In the genomic region with DNA sequence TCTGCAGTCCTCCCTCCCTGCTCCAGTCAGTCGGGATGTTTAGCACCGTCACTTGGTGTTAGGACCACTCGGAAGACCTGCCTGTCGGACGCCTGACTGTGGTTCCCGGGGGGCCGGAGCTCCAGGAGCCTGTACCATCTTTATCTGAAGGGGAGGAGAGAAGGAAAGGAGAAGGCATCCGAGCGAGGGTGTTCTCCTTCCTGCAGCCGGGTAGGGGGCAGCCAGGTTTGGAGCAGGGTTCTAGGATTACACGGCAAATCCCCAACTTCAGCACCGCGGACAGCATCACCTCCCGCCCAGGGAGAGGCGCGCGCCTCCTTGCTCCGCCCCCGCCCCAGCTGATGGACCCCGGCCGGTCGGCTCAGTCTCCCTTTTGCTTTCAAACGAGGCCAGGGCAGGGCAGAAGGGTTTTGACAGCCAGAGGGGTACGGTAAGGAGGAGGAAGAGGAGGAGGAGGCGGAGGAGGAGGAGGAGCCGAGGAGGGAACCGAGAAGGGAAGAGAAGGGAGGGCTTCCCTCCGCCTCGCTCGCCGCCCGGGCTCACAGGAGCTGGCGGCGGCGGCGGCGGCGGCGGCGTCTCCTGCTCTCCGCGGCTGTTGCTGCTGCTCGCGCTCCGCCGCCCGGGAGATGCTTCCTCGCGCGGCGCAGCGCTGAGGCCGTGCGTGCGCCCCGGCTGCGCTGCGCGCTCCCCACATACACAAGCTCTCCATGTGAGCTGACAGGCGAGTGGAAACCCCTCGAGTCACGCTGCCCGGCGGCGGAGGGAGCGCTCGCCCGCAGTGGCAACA, we compare ENCODE assay signal across 8 cellular contexts. TPM values are rescaled to one million over a fixed set of nuclear protein-coding genes. Genes with fewer than 3 reads are reported as not detected.
DNase-seq lines count a peak whose midpoint lies in the region; ATAC-seq and TF ChIP-seq lines count a peak whose summit lies in the region.

No MANE protein-coding gene starts in this region.

- no peaks in the 10 kb centered on the region for H3K79me2 ChIP-seq in osteoblast (ENCODE audit: insufficient read depth, low read length)

- ATAC-seq in GM19463 (IDR thresholded peaks at IDR 0.05; ENCODE audit: unreplicated experiment): peak; percentile 49
- ATAC-seq in activated naive CD8-positive, alpha-beta T cell treated with anti-CD3 and anti-CD28 coated beads, Interleukin-2, amount 50 U/mL, for 24 hours: peak; percentile 33
- no peak for ATAC-seq in GM21723 (IDR thresholded peaks at IDR 0.05; ENCODE audit: unreplicated experiment)
- ATAC-seq in HG03378 (IDR thresholded peaks at IDR 0.05; ENCODE audit: unreplicated experiment): no peak

- peaks cover 9% of the 10 kb centered on the region for H3K4me1 Mint-ChIP-seq in activated naive CD8-positive, alpha-beta T cell treated with anti-CD3 and anti-CD28 coated beads, Interleukin-2, amount 50 U/mL, for 24 hours

- H3K9me3 Mint-ChIP-seq in activated naive CD8-positive, alpha-beta T cell treated with anti-CD3 and anti-CD28 coated beads, Interleukin-2, amount 50 U/mL, for 24 hours: no peaks in the 10 kb centered on the region

- H3K4me1 ChIP-seq in cardiac muscle cell (ENCODE audit: low read depth) (peaks cover 3% of the 10 kb centered on the region), osteoblast (ENCODE audit: insufficient read depth, low read length) (no peaks in the 10 kb centered on the region)

- H2AFZ ChIP-seq in osteoblast (ENCODE audit: low read length): peak overlapping the region; percentile 51

- no peaks in the 10 kb centered on the region for H3K36me3 ChIP-seq in cardiac muscle cell
- no peaks in the 10 kb centered on the region for H3K36me3 ChIP-seq in osteoblast (ENCODE audit: insufficient read depth, low read length)

- no peak overlapping the region for H3K27ac Mint-ChIP-seq in activated naive CD8-positive, alpha-beta T cell treated with anti-CD3 and anti-CD28 coated beads, Interleukin-2, amount 50 U/mL, for 24 hours

- peaks cover 31% of the 10 kb centered on the region for H3K27me3 Mint-ChIP-seq in activated naive CD8-positive, alpha-beta T cell treated with anti-CD3 and anti-CD28 coated beads, Interleukin-2, amount 50 U/mL, for 24 hours

- peak overlapping the region; percentile 61 for H3K4me2 ChIP-seq in osteoblast (ENCODE audit: insufficient read depth, low read length)

- H3K27me3 ChIP-seq in cardiac muscle cell (peaks cover 40% of the 10 kb centered on the region), osteoblast (ENCODE audit: insufficient read depth, low read length) (no peaks in the 10 kb centered on the region)

- no peaks in the 10 kb centered on the region for H4K20me1 ChIP-seq in osteoblast (ENCODE audit: insufficient read depth, low read length)

- H3K4me3 ChIP-seq in cardiac muscle cell (peak overlapping the region; percentile 64), osteoblast (ENCODE audit: insufficient read depth, low read length) (peak overlapping the region; percentile 64)

- no peaks in the 10 kb centered on the region for H3K36me3 Mint-ChIP-seq in activated naive CD8-positive, alpha-beta T cell treated with anti-CD3 and anti-CD28 coated beads, Interleukin-2, amount 50 U/mL, for 24 hours (ENCODE audit: low read depth)

- H3K27ac ChIP-seq in cardiac muscle cell (no peak overlapping the region), osteoblast (ENCODE audit: low read depth, low read length) (no peak overlapping the region)

- no peak for TF ChIP-seq CTCF in cardiac muscle cell (IDR thresholded peaks at IDR 0.05; ENCODE audit: low read depth, low read length)
- TF ChIP-seq CTCF in osteoblast (IDR thresholded peaks at IDR 0.05; ENCODE audit: extremely low read depth, low read depth, low read length): no peak

- peak overlapping the region; percentile 48 for H3K4me3 Mint-ChIP-seq in activated naive CD8-positive, alpha-beta T cell treated with anti-CD3 and anti-CD28 coated beads, Interleukin-2, amount 50 U/mL, for 24 hours

- DNase-seq in AG08395 (ENCODE audit: low spot score) (peak; percentile 14), NCI-H345 (lab: John Stamatoyannopoulos, UW) (peak; percentile 73), cardiac muscle cell (ENCODE audit: low read depth in 1 of 2, low spot score in 1 of 2) (peak; percentile 78 to 94), osteoblast (ENCODE audit: insufficient read length, low spot score, missing footprints) (peak; percentile 90)
- peak; percentile 29 for DNase-seq in activated naive CD8-positive, alpha-beta T cell treated with anti-CD3 and anti-CD28 coated beads, Interleukin-2, amount 50 U/mL, for 24 hours

- H3K9me3 ChIP-seq in cardiac muscle cell (ENCODE audit: low read depth) (no peaks in the 10 kb centered on the region), osteoblast (ENCODE audit: low read depth, low read length) (no peaks in the 10 kb centered on the region)

RNA-seq across cellular contexts. Expression of a gene that starts 0.7 kb away (rescaled TPM):
- total RNA-seq in cardiac muscle cell (2.1 and 4.8 TPM in 2 replicates), osteoblast (7.6 and 10.6 TPM in 2 replicates)
- 4.3 and 5.1 TPM in 2 replicates for polyA plus RNA-seq in cardiac muscle cell

Comparison
In these comparisons a context has a peak if more than half of its experiments do, and no peak if none do; other contexts are left out.
1. DNase-seq: peak in every context shown above with its lines; median percentile 90 in osteoblast; 86 in cardiac muscle cell; 73 in NCI-H345; 29 in activated naive CD8-positive, alpha-beta T cell treated with anti-CD3 and anti-CD28 coated beads, Interleukin-2, amount 50 U/mL, for 24 hours; 14 in AG08395.
2. ATAC-seq: peak in GM19463 (single experiment) and activated naive CD8-positive, alpha-beta T cell treated with anti-CD3 and anti-CD28 coated beads, Interleukin-2, amount 50 U/mL, for 24 hours (single experiment); none in GM21723 (single experiment) and HG03378 (single experiment).